9 cellular contexts compared by ENCODE assay signal in the genomic region with DNA sequence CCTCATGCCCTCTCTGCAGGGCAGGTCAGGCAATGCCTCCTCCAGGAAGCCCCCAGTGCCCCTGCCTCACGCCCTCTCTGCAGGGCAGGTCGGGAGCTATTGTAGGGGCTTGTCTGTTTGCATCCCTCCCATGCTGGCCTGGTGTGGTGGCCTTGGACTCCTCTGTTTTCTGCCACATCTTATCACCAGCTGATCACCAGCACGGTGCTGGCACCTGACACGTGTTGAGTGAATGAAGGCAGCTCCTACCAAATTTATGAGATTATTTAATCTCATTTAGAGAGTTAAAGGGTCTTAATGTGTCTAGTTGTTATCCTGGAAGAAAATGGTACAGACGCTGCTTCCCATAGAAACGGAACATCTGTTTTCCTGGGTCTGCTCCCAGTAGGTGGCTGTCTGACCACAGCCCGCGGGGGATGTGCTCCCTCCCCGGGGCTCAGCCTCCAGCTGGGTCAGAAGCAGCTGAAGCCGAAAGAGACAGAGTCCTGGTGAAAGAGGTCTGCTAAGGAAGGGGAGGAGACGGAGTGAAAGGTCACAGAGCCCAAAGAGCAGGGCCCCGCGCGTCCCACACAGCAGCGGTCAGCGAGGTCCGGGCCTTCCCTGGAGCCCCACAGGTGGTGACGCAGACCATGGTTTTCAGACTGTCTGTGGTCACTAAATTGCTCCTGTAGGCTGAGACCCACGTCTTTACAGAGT. TPM values are rescaled to one million over a fixed set of nuclear protein-coding genes. Genes with fewer than 3 reads are reported as not detected.
DNase-seq lines count a peak whose midpoint lies in the region; ATAC-seq, FAIRE-seq and TF ChIP-seq lines count a peak whose summit lies in the region.
"Had no signal": no experiment of that assay in that cellular context is flagged by ENCODE, and none has a peak within 500 bp of the region (broad histone marks: within the 10 kb centered on the region; RNA-seq: fewer than 3 reads in every experiment).

No MANE protein-coding gene starts in this region.

- H3K4me3 ChIP-seq in HFF-Myc (replicated peaks; ENCODE audit: low read depth, low read length): no peak overlapping the region
- no peak overlapping the region for H3K4me3 ChIP-seq in SU-DHL-6 (ENCODE audit: insufficient read depth, low read length, poor library complexity, severe bottlenecking)
- H3K4me3 ChIP-seq in small intestine (ENCODE audit: low read depth in 1 of 2, low read length in 2 of 2): no peak overlapping the region
- no peak overlapping the region for H3K4me3 ChIP-seq in CD8-positive, alpha-beta memory T cell (ENCODE audit: low read length)
- H3K4me3 ChIP-seq: tibial artery had no signal

- H3K4me3 Mint-ChIP-seq in CD8-positive, alpha-beta memory T cell: peak overlapping the region in 1 of 7 donors; percentile 32

- DNase-seq in HFF-Myc (ENCODE audit: extremely low read depth, low read depth): peak; percentile 27
- peak; percentile 37 for DNase-seq in left ventricle myocardium superior
- peak; percentile 55 for DNase-seq in smooth muscle cell of the brain vasculature (ENCODE audit: low read depth, low spot score)
- DNase-seq in small intestine: no peak
- no peak for DNase-seq in CD8-positive, alpha-beta memory T cell
- no peak for DNase-seq in NCI-H1694 (lab: John Stamatoyannopoulos, UW)

- H3K27ac ChIP-seq in SU-DHL-6 (ENCODE audit: low read depth, low read length) (peak overlapping the region; percentile 94), small intestine (ENCODE audit: low read depth in 1 of 2, low read length in 1 of 2) (peak overlapping the region in 1 of 2 donors; percentile 82)
- no peak overlapping the region for H3K27ac ChIP-seq in CD8-positive, alpha-beta memory T cell (ENCODE audit: low read depth, low read length)

- H3K27me3 ChIP-seq in SU-DHL-6 (ENCODE audit: low read length): no peaks in the 10 kb centered on the region
- no peaks in the 10 kb centered on the region for H3K27me3 ChIP-seq in small intestine (ENCODE audit: control insufficient read depth in 2 of 2, insufficient read depth in 2 of 2, low read length in 2 of 2)
- no peaks in the 10 kb centered on the region for H3K27me3 ChIP-seq in CD8-positive, alpha-beta memory T cell (ENCODE audit: insufficient read depth, low read length, poor library complexity, severe bottlenecking)
- H3K27me3 ChIP-seq: tibial artery had no signal

- H3K9me3 ChIP-seq in SU-DHL-6 (ENCODE audit: insufficient read depth, low read length) (no peaks in the 10 kb centered on the region), small intestine (ENCODE audit: control insufficient read depth, low read depth) (no peaks in the 10 kb centered on the region)
- H3K9me3 ChIP-seq in CD8-positive, alpha-beta memory T cell (ENCODE audit: low read length): no peaks in the 10 kb centered on the region
- H3K9me3 ChIP-seq: tibial artery had no signal

- H3K79me2 ChIP-seq in SU-DHL-6 (ENCODE audit: insufficient read depth, low read length): no peaks in the 10 kb centered on the region

- peaks cover 20% of the 10 kb centered on the region for H3F3A ChIP-seq in SU-DHL-6 (ENCODE audit: insufficient read depth)

- peaks cover 2 to 13% (median 11%) of the 10 kb centered on the region in 3 donors for H3K4me1 Mint-ChIP-seq in CD8-positive, alpha-beta memory T cell

- 59 to 67% (median 62%) methylated on average over 19 of the region's 19 CpGs for WGBS in small intestine, 3 donors

- H3K9me3 Mint-ChIP-seq in CD8-positive, alpha-beta memory T cell: peaks cover 0 to 7% (median 0%) of the 10 kb centered on the region in 5 donors

- H4K20me1 ChIP-seq in SU-DHL-6 (ENCODE audit: low read depth, low read length): no peaks in the 10 kb centered on the region

- H3K4me2 ChIP-seq in SU-DHL-6 (ENCODE audit: low read depth, low read length, poor library complexity, severe bottlenecking): peak overlapping the region; percentile 78

- CTCF ChIA-PET in CD8-positive, alpha-beta memory T cell (lab: Charles Lee): no interaction called here

- no peaks in the 10 kb centered on the region for H3K36me3 ChIP-seq in SU-DHL-6 (ENCODE audit: low read length)
- no peaks in the 10 kb centered on the region for H3K36me3 ChIP-seq in small intestine (ENCODE audit: control insufficient read depth in 2 of 2, insufficient read depth in 2 of 2, low read length in 2 of 2)
- peaks cover 75% of the 10 kb centered on the region for H3K36me3 ChIP-seq in CD8-positive, alpha-beta memory T cell (ENCODE audit: insufficient read depth, low read length)

- peak overlapping the region in 2 of 8 donors; percentile 23 to 29 for H3K27ac Mint-ChIP-seq in CD8-positive, alpha-beta memory T cell

- TF ChIP-seq CTCF in HFF-Myc (IDR thresholded peaks at IDR 0.05; ENCODE audit: low read depth, low read length, missing control alignments) (peak; percentile 6), SU-DHL-6 (IDR thresholded peaks at IDR 0.05; ENCODE audit: insufficient read depth, low read length, poor library complexity, severe bottlenecking) (no peak)

- no peak overlapping the region for H2AFZ ChIP-seq in SU-DHL-6 (ENCODE audit: low read depth, low read length, severe bottlenecking)

- ATAC-seq in left ventricle myocardium superior (peak; percentile 70), HG03571 (IDR thresholded peaks at IDR 0.05; ENCODE audit: unreplicated experiment) (no peak)

- FAIRE-seq in small intestine (lab: Jason Lieb, UNC): no peak

- intact Hi-C loops in left ventricle myocardium superior (cut with micrococcal nuclease): no loop called here

- peaks cover 0 to 2% of the 10 kb centered on the region in 2 donors for H3K4me1 ChIP-seq in small intestine (ENCODE audit: control insufficient read depth in 2 of 2, insufficient read depth in 1 of 2, low read depth in 1 of 2, low read length in 1 of 2)
- H3K4me1 ChIP-seq in CD8-positive, alpha-beta memory T cell (ENCODE audit: insufficient read depth, low read length): no peaks in the 10 kb centered on the region

- peak overlapping the region; percentile 62 for H3K9ac ChIP-seq in SU-DHL-6 (ENCODE audit: low read length)

- POLR2A ChIA-PET in CD8-positive, alpha-beta memory T cell (lab: Charles Lee): no interaction called here

- H3K36me3 Mint-ChIP-seq in CD8-positive, alpha-beta memory T cell: peaks cover 0 to 75% (median 2%) of the 10 kb centered on the region in 3 donors

- peaks cover 0 to 7% of the 10 kb centered on the region in 2 donors for H3K27me3 Mint-ChIP-seq in CD8-positive, alpha-beta memory T cell

- no peaks in the 10 kb centered on the region for H3K9me2 ChIP-seq in SU-DHL-6 (replicated peaks; ENCODE audit: insufficient read depth, low read length)

RNA-seq across cellular contexts. Expression of a gene that starts 51.7 kb away (rescaled TPM):
- total RNA-seq in left ventricle myocardium superior: 0.37 TPM
- polyA plus RNA-seq in small intestine: under 1 TPM in 2 of 3 donors, not detected in 1; 0.22 to 0.27 TPM
- total RNA-seq in CD8-positive, alpha-beta memory T cell: 1 to 10 TPM; 1.2 to 1.8 TPM
- 2.2 TPM for polyA plus RNA-seq in CD8-positive, alpha-beta memory T cell

Comparison
In these comparisons a context has a peak if more than half of its experiments do, and no peak if none do; other contexts are left out.
1. DNase-seq: peak in HFF-Myc (single experiment), left ventricle myocardium superior (single experiment) and smooth muscle cell of the brain vasculature (single experiment); none in small intestine (single experiment), CD8-positive, alpha-beta memory T cell (0 of 5) and NCI-H1694 (single experiment).